In genomic region chr7:132783824-132784223, GRCh38 we compare ENCODE assay signal across 13 cellular contexts.
DNase-seq lines count a peak whose midpoint lies in the region; ATAC-seq and TF ChIP-seq lines count a peak whose summit lies in the region.
"Had no signal": no experiment of that assay in that cellular context is flagged by ENCODE, and none has a peak within 500 bp of the region (broad histone marks: within the 10 kb centered on the region; RNA-seq: fewer than 3 reads in every experiment).

No MANE protein-coding gene starts in this region.

- H4K20me1 ChIP-seq in PC-3 (ENCODE audit: low read length): no peaks in the 10 kb centered on the region

- no peaks in the 10 kb centered on the region for H3K9me3 ChIP-seq in PC-3 (ENCODE audit: low read length)
- H3K9me3 ChIP-seq: left lung had no signal

- peaks cover 5% of the 10 kb centered on the region for H3K4me1 Mint-ChIP-seq in activated naive CD8-positive, alpha-beta T cell (ENCODE audit: low read depth)
- peaks cover 2% of the 10 kb centered on the region for H3K4me1 Mint-ChIP-seq in activated naive CD8-positive, alpha-beta T cell treated with anti-CD3 and anti-CD28 coated beads, Interleukin-2, amount 50 U/mL, for 24 hours

- peaks cover 11% of the 10 kb centered on the region for H3K36me3 Mint-ChIP-seq in activated naive CD8-positive, alpha-beta T cell
- H3K36me3 Mint-ChIP-seq in activated naive CD8-positive, alpha-beta T cell treated with anti-CD3 and anti-CD28 coated beads, Interleukin-2, amount 50 U/mL, for 24 hours (ENCODE audit: low read depth): peaks cover 21% of the 10 kb centered on the region

- no peak overlapping the region for H2AFZ ChIP-seq in PC-3 (ENCODE audit: low read length)

- no peak for DNase-seq in activated naive CD8-positive, alpha-beta T cell treated with anti-CD3 and anti-CD28 coated beads, Interleukin-2, amount 50 U/mL, for 24 hours
- DNase-seq in PC-3 (peak; percentile 94), fibroblast of gingiva (ENCODE audit: low read depth) (peak; percentile 73), middle frontal gyrus (ENCODE audit: extremely low spot score, low spot score) (no peak)
- DNase-seq in stimulated activated CD8-positive, alpha-beta memory T cell treated with anti-CD3 and anti-CD28 coated beads, Interleukin-4, amount 100 ng/mL, for 48 hours: no peak
- DNase-seq: endodermal cell; left lung; stimulated activated naive CD4-positive, alpha-beta T cell treated with Interleukin-2 at 50 U/mL for 16 hours had no signal

- no peak overlapping the region for H3K9ac ChIP-seq in PC-3 (ENCODE audit: low read length)

- H3K27ac ChIP-seq in PC-3 (ENCODE audit: low read length): peak overlapping the region; percentile 65
- H3K27ac ChIP-seq: left lung, skin epidermis had no signal

- H3K4me1 ChIP-seq in PC-3 (ENCODE audit: insufficient read depth, low read length): peaks cover 22% of the 10 kb centered on the region
- H3K4me1 ChIP-seq: left lung had no signal

- no peaks in the 10 kb centered on the region for H3K79me2 ChIP-seq in PC-3 (ENCODE audit: low read length)

- H3F3A ChIP-seq in PC-3 (ENCODE audit: low read length, unreplicated experiment): peaks cover 4% of the 10 kb centered on the region

- H3K4me2 ChIP-seq in PC-3 (ENCODE audit: low read length): peak overlapping the region; percentile 48

- peak overlapping the region; percentile 22 for H3K27ac Mint-ChIP-seq in activated naive CD8-positive, alpha-beta T cell
- no peak overlapping the region for H3K27ac Mint-ChIP-seq in activated naive CD8-positive, alpha-beta T cell treated with anti-CD3 and anti-CD28 coated beads, Interleukin-2, amount 50 U/mL, for 24 hours
- H3K27ac Mint-ChIP-seq: endodermal cell had no signal

- CTCF ChIA-PET in PC-3 (lab: Charles Lee): no interaction called here

- no TSS peak for BruUV-seq in PC-3 (replicated peaks; lab: Mats Ljungman, UMichigan)

- H3K4me3 Mint-ChIP-seq in activated naive CD8-positive, alpha-beta T cell: no peak overlapping the region
- no peak overlapping the region for H3K4me3 Mint-ChIP-seq in activated naive CD8-positive, alpha-beta T cell treated with anti-CD3 and anti-CD28 coated beads, Interleukin-2, amount 50 U/mL, for 24 hours
- H3K4me3 Mint-ChIP-seq: CD14-positive monocyte, endodermal cell had no signal

- no peaks in the 10 kb centered on the region for H3K27me3 Mint-ChIP-seq in activated naive CD8-positive, alpha-beta T cell
- H3K27me3 Mint-ChIP-seq in activated naive CD8-positive, alpha-beta T cell treated with anti-CD3 and anti-CD28 coated beads, Interleukin-2, amount 50 U/mL, for 24 hours: no peaks in the 10 kb centered on the region

- no peak for ATAC-seq in activated naive CD8-positive, alpha-beta T cell treated with anti-CD3 and anti-CD28 coated beads, Interleukin-2, amount 50 U/mL, for 24 hours
- ATAC-seq in PC-3: peak; percentile 97
- ATAC-seq in HG02763 (IDR thresholded peaks at IDR 0.05; ENCODE audit: unreplicated experiment): no peak
- ATAC-seq in GM19395 (IDR thresholded peaks at IDR 0.05; ENCODE audit: unreplicated experiment): no peak
- ATAC-seq: left lung had no signal

- TF ChIP-seq CTCF in PC-3 (conservative IDR thresholded peaks at IDR 0.05; ENCODE audit: low read depth, low read length): no peak

- POLR2A ChIA-PET in PC-3 (lab: Charles Lee; ENCODE audit: unreplicated experiment): no interaction called here

- no peaks in the 10 kb centered on the region for H3K9me3 Mint-ChIP-seq in activated naive CD8-positive, alpha-beta T cell (ENCODE audit: low read depth)
- no peaks in the 10 kb centered on the region for H3K9me3 Mint-ChIP-seq in activated naive CD8-positive, alpha-beta T cell treated with anti-CD3 and anti-CD28 coated beads, Interleukin-2, amount 50 U/mL, for 24 hours
- H3K9me3 Mint-ChIP-seq: endodermal cell had no signal

- no peak overlapping the region for H3K4me3 ChIP-seq in PC-3 (ENCODE audit: low read length)
- H3K4me3 ChIP-seq: left lung, skin epidermis had no signal

- intact Hi-C loops in PC-3 (cut with micrococcal nuclease): loop anchor here (1.0 to 5.0 kb wide), 2 partner anchors 20 to 728 kb away; no protein-coding TSS in a partner anchor

- H3K9me2 ChIP-seq in PC-3 (replicated peaks; ENCODE audit: low read length): no peaks in the 10 kb centered on the region

- peaks cover 3% of the 10 kb centered on the region; the same call in 1 of the 2 replicates for H3K36me3 ChIP-seq in PC-3 (ENCODE audit: low read depth, low read length)

- no peaks in the 10 kb centered on the region for H3K27me3 ChIP-seq in PC-3 (ENCODE audit: low read length)
- H3K27me3 ChIP-seq: left lung had no signal

Comparison
In these comparisons a context has a peak if more than half of its experiments do, and no peak if none do; other contexts are left out.
1. DNase-seq: peak in PC-3 (single experiment) and fibroblast of gingiva (single experiment); none in activated naive CD8-positive, alpha-beta T cell treated with anti-CD3 and anti-CD28 coated beads, Interleukin-2, amount 50 U/mL, for 24 hours (single experiment), middle frontal gyrus (single experiment) and stimulated activated CD8-positive, alpha-beta memory T cell treated with anti-CD3 and anti-CD28 coated beads, Interleukin-4, amount 100 ng/mL, for 48 hours (single experiment).